9 cellular contexts compared by ENCODE assay signal in the genomic region with DNA sequence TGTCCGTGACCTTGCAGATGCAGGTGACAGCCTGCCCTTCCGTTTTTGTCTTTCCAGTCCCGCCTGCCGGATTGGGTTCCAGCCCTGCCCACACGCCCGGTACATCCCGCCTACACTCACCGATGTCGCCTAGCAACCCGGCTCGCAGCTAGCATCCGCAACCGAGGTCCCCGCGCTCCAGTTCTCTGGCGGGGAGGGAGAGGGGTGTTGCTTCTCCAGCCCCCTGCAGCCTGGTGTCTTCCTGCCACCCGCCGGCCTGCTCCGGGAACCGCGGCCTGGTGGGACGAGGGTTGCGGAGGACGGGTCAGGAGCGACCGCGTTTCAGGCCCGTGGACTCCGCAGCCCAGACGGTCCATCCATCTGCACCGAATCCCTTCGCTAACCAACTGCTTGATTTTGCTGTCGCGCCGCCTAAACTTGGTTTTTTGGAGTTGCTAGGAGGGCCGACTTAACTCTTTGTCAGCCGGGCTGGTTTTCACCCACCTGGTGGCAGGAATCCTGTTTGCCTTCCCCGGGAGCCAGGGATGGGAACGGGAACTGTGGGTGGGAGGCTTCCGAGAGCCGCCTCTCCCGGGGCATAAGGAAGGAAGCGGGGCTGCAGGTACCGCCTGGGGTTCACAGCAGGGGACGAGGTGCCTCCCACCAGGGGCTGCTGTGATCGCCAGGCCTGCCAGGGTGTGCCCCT. TPM values are rescaled to one million over a fixed set of nuclear protein-coding genes. Genes with fewer than 3 reads are reported as not detected.
A peak's percentile ranks its signal among the peaks of the same experiment; 100 is the strongest.
DNase-seq lines count a peak whose midpoint lies in the region; ATAC-seq and TF ChIP-seq lines count a peak whose summit lies in the region.
"Had no signal": no experiment of that assay in that cellular context is flagged by ENCODE, and none has a peak within 500 bp of the region (broad histone marks: within the 10 kb centered on the region; RNA-seq: fewer than 3 reads in every experiment).

No MANE protein-coding gene starts in this region.

- peak; percentile 71 for DNase-seq in DMS53 (lab: John Stamatoyannopoulos, UW)
- no peak for DNase-seq in DMS53 treated with DMSO at 0.1 percent for 48 hours (lab: John Stamatoyannopoulos, UW; ENCODE audit: unreplicated experiment)
- DNase-seq in activated CD8-positive, alpha-beta T cell treated with anti-CD3 and anti-CD28 coated beads for 36 hours = peak; percentile 83
- peak; percentile 60 to 69 (median 67) for DNase-seq in effector memory CD8-positive, alpha-beta T cell
- peak; percentile 70 for DNase-seq in nephron progenitor cell
- DNase-seq in transverse colon = peak; percentile 37
- no peak for DNase-seq in 8988T

- CTCF ChIA-PET in activated CD8-positive, alpha-beta T cell treated with anti-CD3 and anti-CD28 coated beads for 36 hours (lab: Charles Lee) = no interaction called here

- H3K27ac ChIP-seq in transverse colon = no peak overlapping the region

- WGBS in transverse colon (ENCODE audit: low coverage in 1 of 2), 2 donors = 4% methylated on average over 44 of the region's 46 CpGs; no CpG with 5 or more reads in 1 of the 2 donors

- peaks cover 5 to 12% (median 8%) of the 10 kb centered on the region in 4 donors for H3K4me1 ChIP-seq in transverse colon

- H3K9me3 Mint-ChIP-seq in activated CD8-positive, alpha-beta T cell treated with anti-CD3 and anti-CD28 coated beads for 36 hours = peaks cover 5% of the 10 kb centered on the region
- H3K9me3 Mint-ChIP-seq in effector memory CD8-positive, alpha-beta T cell = peaks cover 4 to 6% of the 10 kb centered on the region in 2 donors
- peaks cover 16% of the 10 kb centered on the region for H3K9me3 Mint-ChIP-seq in nephron progenitor cell

- no peak for TF ChIP-seq EP300 in transverse colon (IDR thresholded peaks at IDR 0.05; ENCODE audit: low read depth)

- peaks cover 49% of the 10 kb centered on the region for H3K27me3 ChIP-seq in transverse colon

- POLR2A ChIA-PET in activated CD8-positive, alpha-beta T cell treated with anti-CD3 and anti-CD28 coated beads for 36 hours (lab: Charles Lee) = interaction anchor here (0.7 kb wide), 1 partner anchor 19 kb away, joined by 3 read pairs; no protein-coding TSS in a partner anchor

- TF ChIP-seq POLR2A in transverse colon (IDR thresholded peaks at IDR 0.05) = no peak

- intact Hi-C loops in activated CD8-positive, alpha-beta T cell treated with anti-CD3 and anti-CD28 coated beads for 36 hours (cut with micrococcal nuclease) = no loop called here
- intact Hi-C loops in transverse colon (cut with DNase I; ENCODE audit: low total_unique reads) = no loop called here

- H3K9me3 ChIP-seq in transverse colon = peaks cover 3 to 4% of the 10 kb centered on the region in 2 donors

- ATAC-seq in activated CD8-positive, alpha-beta T cell treated with anti-CD3 and anti-CD28 coated beads for 36 hours = peak; percentile 69
- ATAC-seq in effector memory CD8-positive, alpha-beta T cell (replicated peaks) = peak; percentile 81
- ATAC-seq in GM19035 (IDR thresholded peaks at IDR 0.05; ENCODE audit: unreplicated experiment) = no peak

- peaks cover 3% of the 10 kb centered on the region for H3K36me3 Mint-ChIP-seq in activated CD8-positive, alpha-beta T cell treated with anti-CD3 and anti-CD28 coated beads for 36 hours (ENCODE audit: low read depth)
- peaks cover 4% of the 10 kb centered on the region for H3K36me3 Mint-ChIP-seq in effector memory CD8-positive, alpha-beta T cell (ENCODE audit: insufficient read depth)
- H3K36me3 Mint-ChIP-seq in nephron progenitor cell (ENCODE audit: low read depth) = no peaks in the 10 kb centered on the region

- no peak for TF ChIP-seq CTCF in activated CD8-positive, alpha-beta T cell treated with anti-CD3 and anti-CD28 coated beads for 36 hours (IDR thresholded peaks at IDR 0.05)
- TF ChIP-seq CTCF in nephron progenitor cell (IDR thresholded peaks at IDR 0.05) (no peak), transverse colon (IDR thresholded peaks at IDR 0.05) (no peak)

- no peaks in the 10 kb centered on the region for H3K27me3 Mint-ChIP-seq in activated CD8-positive, alpha-beta T cell treated with anti-CD3 and anti-CD28 coated beads for 36 hours
- H3K27me3 Mint-ChIP-seq in effector memory CD8-positive, alpha-beta T cell = no peaks in the 10 kb centered on the region
- peaks cover 69% of the 10 kb centered on the region for H3K27me3 Mint-ChIP-seq in nephron progenitor cell (ENCODE audit: low read depth, poor library complexity)

- H3K27ac Mint-ChIP-seq in activated CD8-positive, alpha-beta T cell treated with anti-CD3 and anti-CD28 coated beads for 36 hours = no peak overlapping the region
- H3K27ac Mint-ChIP-seq in effector memory CD8-positive, alpha-beta T cell = peak overlapping the region; percentile 44 to 86
- H3K27ac Mint-ChIP-seq in nephron progenitor cell = no peak overlapping the region

- H3K4me3 Mint-ChIP-seq in activated CD8-positive, alpha-beta T cell treated with anti-CD3 and anti-CD28 coated beads for 36 hours = peak overlapping the region; percentile 50
- peak overlapping the region; percentile 65 to 68 for H3K4me3 Mint-ChIP-seq in effector memory CD8-positive, alpha-beta T cell
- no peak overlapping the region for H3K4me3 Mint-ChIP-seq in nephron progenitor cell

- in situ Hi-C loops in transverse colon (cut with MboI; ENCODE audit: low pct_ligation_motif_present in 1 of 4, low pct_unique_long_range_greater_than_20kb in 1 of 4, low sequenced_read_pairs in 3 of 4) = no loop called here

- peak overlapping the region in 1 of 4 donors; percentile 7 for H3K4me3 ChIP-seq in transverse colon

- no peaks in the 10 kb centered on the region for H3K36me3 ChIP-seq in transverse colon

- H3K4me1 Mint-ChIP-seq in activated CD8-positive, alpha-beta T cell treated with anti-CD3 and anti-CD28 coated beads for 36 hours (ENCODE audit: low read depth) = peaks cover 24% of the 10 kb centered on the region
- peaks cover 37 to 38% of the 10 kb centered on the region in 2 donors for H3K4me1 Mint-ChIP-seq in effector memory CD8-positive, alpha-beta T cell (ENCODE audit: low read depth in 2 of 2)
- H3K4me1 Mint-ChIP-seq in nephron progenitor cell = peaks cover 5% of the 10 kb centered on the region

RNA-seq across cellular contexts. Expression of a gene that starts 15.4 kb away (rescaled TPM):
- 10 to 100 TPM; 37.6 to 39.6 TPM for total RNA-seq in activated CD8-positive, alpha-beta T cell treated with anti-CD3 and anti-CD28 coated beads for 36 hours
- total RNA-seq in transverse colon = 1 to 10 TPM in 2 of 4 donors, under 1 TPM in 1, not detected in 1; 0.60 to 6.1 (median 2.9) TPM
- total RNA-seq: RPMI7951 had no signal

RNA-seq across cellular contexts. Expression of a gene that starts 29.5 kb away (rescaled TPM):
- total RNA-seq in activated CD8-positive, alpha-beta T cell treated with anti-CD3 and anti-CD28 coated beads for 36 hours = not detected
- total RNA-seq in transverse colon = not detected
- total RNA-seq: RPMI7951 had no signal

RNA-seq across cellular contexts. Expression of a gene that starts 39.1 kb away (rescaled TPM):
- 10 to 100 TPM; 47.4 to 50.9 TPM for total RNA-seq in activated CD8-positive, alpha-beta T cell treated with anti-CD3 and anti-CD28 coated beads for 36 hours
- 10 to 100 TPM; 38.0 to 72.2 (median 52.1) TPM for total RNA-seq in transverse colon

RNA-seq across cellular contexts. Expression of a gene that starts 40.1 kb away (rescaled TPM):
- total RNA-seq in activated CD8-positive, alpha-beta T cell treated with anti-CD3 and anti-CD28 coated beads for 36 hours = 10 to 100 TPM; 28.0 to 29.1 TPM
- total RNA-seq in transverse colon = 100 to 1,000 TPM in 2 of 4 donors, 10 to 100 TPM in 2; 24.0 to 284 (median 95.7) TPM

Comparison
In these comparisons a context has a peak if more than half of its experiments do, and no peak if none do; other contexts are left out.
1. DNase-seq: peak in DMS53 (single experiment), activated CD8-positive, alpha-beta T cell treated with anti-CD3 and anti-CD28 coated beads for 36 hours (single experiment), effector memory CD8-positive, alpha-beta T cell (3 of 3), nephron progenitor cell (single experiment) and transverse colon (single experiment); none in DMS53 treated with DMSO at 0.1 percent for 48 hours (single experiment) and 8988T (single experiment).
2. H3K27ac Mint-ChIP-seq: peak in effector memory CD8-positive, alpha-beta T cell (2 of 2); none in activated CD8-positive, alpha-beta T cell treated with anti-CD3 and anti-CD28 coated beads for 36 hours (single experiment) and nephron progenitor cell (single experiment).
3. RNA of a gene that starts 15.4 kb away (total RNA-seq): 37.6 to 39.6 TPM in activated CD8-positive, alpha-beta T cell treated with anti-CD3 and anti-CD28 coated beads for 36 hours; 0.60 to 6.1 TPM in transverse colon; every median in the first group is over 4 times any median in the second.